In the genomic region with DNA sequence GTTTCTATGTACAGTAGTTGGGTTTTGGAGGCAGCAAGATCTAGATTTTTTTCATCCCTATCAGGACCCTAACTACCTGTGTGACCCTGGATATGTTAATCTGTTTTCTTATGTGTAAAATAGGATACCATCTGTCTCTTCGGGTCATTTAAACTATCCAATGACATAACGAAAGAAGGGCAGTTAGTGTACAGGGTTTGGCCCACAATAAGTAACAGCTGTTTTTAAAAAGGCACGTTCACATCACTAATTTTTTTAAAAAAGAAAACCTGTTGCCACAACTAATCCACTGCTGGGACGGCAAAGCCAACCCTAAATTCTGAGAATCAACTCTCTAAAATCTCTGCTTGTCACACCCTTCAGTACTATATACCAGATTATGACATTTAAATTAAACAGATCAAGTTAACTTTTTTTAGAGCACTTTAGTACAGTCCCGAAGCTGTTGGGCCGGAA, we compare ENCODE assay signal across 8 cellular contexts. TPM values are rescaled to one million over a fixed set of nuclear protein-coding genes. Genes with fewer than 3 reads are reported as not detected.
DNase-seq lines count a peak whose midpoint lies in the region; ATAC-seq, FAIRE-seq and TF ChIP-seq lines count a peak whose summit lies in the region.

No MANE protein-coding gene starts in this region.

- peak overlapping the region; percentile 85 for H3K4me3 ChIP-seq in H7 (ENCODE audit: insufficient read depth, low read depth, low read length)
- H3K4me3 ChIP-seq in hepatocyte, result peak overlapping the region; percentile 73
- H3K4me3 ChIP-seq in suprapubic skin, result peak overlapping the region; percentile 74

- H2AFZ ChIP-seq in hepatocyte, result peak overlapping the region; percentile 93

- POLR2A ChIA-PET in CD4-positive, alpha-beta T cell (lab: Charles Lee), result interaction anchor here (0.7 to 1.5 kb wide), 4 partner anchors 8 to 26 kb away, joined by 3 to 4 read pairs (median 3); no protein-coding TSS in a partner anchor

- in situ Hi-C loops in GM13976 (cut with MboI; ENCODE audit: low sequenced_read_pairs, unreplicated experiment), result no loop called here

- no peaks in the 10 kb centered on the region for H4K20me1 ChIP-seq in hepatocyte (ENCODE audit: insufficient read depth, poor library complexity, severe bottlenecking)

- peak; percentile 5 for ATAC-seq in CD4-positive, alpha-beta T cell (ENCODE audit: poor library complexity)

- no peak for FAIRE-seq in frontal cortex (lab: Jason Lieb, UNC)

- no peak for DNase-seq in CD4-positive, alpha-beta T cell
- DNase-seq in H7 (no peak), hepatocyte (ENCODE audit: low spot score) (no peak), suprapubic skin (ENCODE audit: low spot score in 2 of 2) (no peak), epidermal melanocyte (ENCODE audit: insufficient read length, low spot score) (no peak), GM13976 (ENCODE audit: low spot score) (no peak), frontal cortex (ENCODE audit: low spot score in 2 of 2) (no peak)
- DNase-seq in T-helper 2 cell treated with Interferon-gamma antibody and Interleukin-4, amounts not matched to agents 5 μg/mL and 100 μg/mL, for 36 hours (ENCODE audit: low spot score), result no peak

- no peaks in the 10 kb centered on the region for H3K36me3 ChIP-seq in H7 (replicated peaks; ENCODE audit: control insufficient read depth, insufficient read depth, low read length)
- H3K36me3 ChIP-seq in hepatocyte (replicated peaks; ENCODE audit: insufficient read depth, low read depth), result no peaks in the 10 kb centered on the region
- no peaks in the 10 kb centered on the region for H3K36me3 ChIP-seq in suprapubic skin

- no peak for TF ChIP-seq CTCF in CD4-positive, alpha-beta T cell (IDR thresholded peaks at IDR 0.05)
- TF ChIP-seq CTCF in hepatocyte (IDR thresholded peaks at IDR 0.05; ENCODE audit: poor library complexity) (no peak), suprapubic skin (IDR thresholded peaks at IDR 0.05) (no peak), GM13976 (IDR thresholded peaks at IDR 0.05; ENCODE audit: borderline replicate concordance, control extremely low read depth, extremely low read depth, insufficient read depth, missing control alignments) (no peak)

- H3K4me1 Mint-ChIP-seq in CD4-positive, alpha-beta T cell (ENCODE audit: low read depth), result peaks cover 15% of the 10 kb centered on the region
- H3K4me1 Mint-ChIP-seq in T-helper 2 cell treated with Interferon-gamma antibody and Interleukin-4, amounts not matched to agents 5 μg/mL and 100 μg/mL, for 36 hours (ENCODE audit: low read depth), result peaks cover 16% of the 10 kb centered on the region

- H3K4me2 ChIP-seq in hepatocyte, result peak overlapping the region; percentile 85

- no peaks in the 10 kb centered on the region for H3K27me3 Mint-ChIP-seq in CD4-positive, alpha-beta T cell
- H3K27me3 Mint-ChIP-seq in T-helper 2 cell treated with Interferon-gamma antibody and Interleukin-4, amounts not matched to agents 5 μg/mL and 100 μg/mL, for 36 hours (ENCODE audit: low read depth), result peaks cover 12% of the 10 kb centered on the region

- peak overlapping the region; percentile 95 for H3K4me3 Mint-ChIP-seq in CD4-positive, alpha-beta T cell
- H3K4me3 Mint-ChIP-seq in T-helper 2 cell treated with Interferon-gamma antibody and Interleukin-4, amounts not matched to agents 5 μg/mL and 100 μg/mL, for 36 hours, result peak overlapping the region; percentile 93

- H3K9me3 ChIP-seq in CD4-positive, alpha-beta T cell (ENCODE audit: control insufficient read depth, low read length), result no peaks in the 10 kb centered on the region
- H3K9me3 ChIP-seq in hepatocyte (ENCODE audit: low read depth) (no peaks in the 10 kb centered on the region), suprapubic skin (no peaks in the 10 kb centered on the region)

- intact Hi-C loops in CD4-positive, alpha-beta T cell (cut with DNase I, micrococcal nuclease), result no loop called here

- no peaks in the 10 kb centered on the region for H3K9me3 Mint-ChIP-seq in CD4-positive, alpha-beta T cell
- H3K9me3 Mint-ChIP-seq in T-helper 2 cell treated with Interferon-gamma antibody and Interleukin-4, amounts not matched to agents 5 μg/mL and 100 μg/mL, for 36 hours, result no peaks in the 10 kb centered on the region

- CTCF ChIA-PET in CD4-positive, alpha-beta T cell (lab: Charles Lee), result no interaction called here

- no peaks in the 10 kb centered on the region for H3K9me2 ChIP-seq in hepatocyte (replicated peaks; ENCODE audit: insufficient read depth)

- no peak for TF ChIP-seq EP300 in suprapubic skin (IDR thresholded peaks at IDR 0.05)

- H3K27ac ChIP-seq in CD4-positive, alpha-beta T cell (ENCODE audit: low read depth, low read length), result no peak overlapping the region
- H3K27ac ChIP-seq in hepatocyte (peak overlapping the region; percentile 98), suprapubic skin (peak overlapping the region; percentile 96)

- H3K27me3 ChIP-seq in CD4-positive, alpha-beta T cell (ENCODE audit: control insufficient read depth, insufficient read depth, low read length), result no peaks in the 10 kb centered on the region
- H3K27me3 ChIP-seq in H7 (ENCODE audit: control insufficient read depth, insufficient read depth, low read length) (no peaks in the 10 kb centered on the region), hepatocyte (no peaks in the 10 kb centered on the region), suprapubic skin (no peaks in the 10 kb centered on the region)

- H3K27ac Mint-ChIP-seq in CD4-positive, alpha-beta T cell, result peak overlapping the region; percentile 93
- peak overlapping the region; percentile 94 for H3K27ac Mint-ChIP-seq in T-helper 2 cell treated with Interferon-gamma antibody and Interleukin-4, amounts not matched to agents 5 μg/mL and 100 μg/mL, for 36 hours

- TF ChIP-seq POLR2A in suprapubic skin (IDR thresholded peaks at IDR 0.05), result no peak

- peaks cover 8% of the 10 kb centered on the region for H3K36me3 Mint-ChIP-seq in CD4-positive, alpha-beta T cell (ENCODE audit: low read depth)
- H3K36me3 Mint-ChIP-seq in T-helper 2 cell treated with Interferon-gamma antibody and Interleukin-4, amounts not matched to agents 5 μg/mL and 100 μg/mL, for 36 hours (ENCODE audit: low read depth), result no peaks in the 10 kb centered on the region

- H3K4me1 ChIP-seq in hepatocyte (ENCODE audit: insufficient read depth), result peaks cover 5% of the 10 kb centered on the region
- peaks cover 16% of the 10 kb centered on the region for H3K4me1 ChIP-seq in suprapubic skin

- WGBS in hepatocyte (ENCODE audit: low lambda C conversion rate, missing lambda C conversion rate), result 4% methylated on average over 6 of the region's 6 CpGs
- WGBS in suprapubic skin, result 6% methylated on average over 6 of the region's 6 CpGs

- H3K79me2 ChIP-seq in hepatocyte, result peaks cover 3% of the 10 kb centered on the region

RNA-seq across cellular contexts. Expression of a gene that starts 0.9 kb away (rescaled TPM):
- total RNA-seq in CD4-positive, alpha-beta T cell, result 1 to 10 TPM; 7.2 to 8.7 TPM
- 10.8 and 23.1 TPM in 2 replicates for total RNA-seq in H7 (2014; rRNA removed; shearing (Covaris generic))
- total RNA-seq in hepatocyte (25.9 and 28.2 TPM in 2 replicates), suprapubic skin (100 to 1,000 TPM in 1 of 4 donors, 10 to 100 TPM in 3; 16.2 to 125 (median 40.1) TPM), frontal cortex (5.3 TPM)
- 16.7 and 20.4 TPM in 2 replicates for polyA plus RNA-seq in hepatocyte

RNA-seq across cellular contexts. Expression of a gene that starts 51.7 kb away (rescaled TPM):
- not detected for total RNA-seq in CD4-positive, alpha-beta T cell
- 0.22 TPM in 1 of 2 replicates, not detected in the other for total RNA-seq in H7 (2014; rRNA removed; shearing (Covaris generic))
- 0.08 and 0.10 TPM in 2 replicates for total RNA-seq in hepatocyte
- not detected in 2 replicates for polyA plus RNA-seq in hepatocyte
- total RNA-seq in suprapubic skin, result under 1 TPM in 1 of 4 donors, not detected in 3; 0.47 TPM
- total RNA-seq in frontal cortex, result not detected
